In genomic region chr18:67957684-67958083, GRCh38 we compare ENCODE assay signal across 29 cellular contexts.
"Had no signal": no experiment of that assay in that cellular context is flagged by ENCODE, and none has a peak within 500 bp of the region (broad histone marks: within the 10 kb centered on the region; RNA-seq: fewer than 3 reads in every experiment).

No MANE protein-coding gene starts in this region.

- H3K27me3 ChIP-seq: colonic mucosa, esophagus squamous epithelium, ovary, sigmoid colon, testis, tibial artery had no signal

- H3K9me3 ChIP-seq: colonic mucosa, esophagus squamous epithelium, lower lobe of right lung, mucosa of descending colon, ovary, psoas muscle, sigmoid colon, testis, tibial artery had no signal

- H3K27ac Mint-ChIP-seq: dendritic cell treated with granulocyte-macrophage colony-stimulating factor and Interleukin-4, amounts not matched to agents 40 ng/mL and 50 ng/mL, for 4 days; memory B cell; mesothelial cell of epicardium; natural killer cell treated with Interleukin-12 subunit alpha and Interleukin-12 subunit beta and Interleukin-15 and Interleukin-18, amount 100 ng/mL, for 72 hours; stimulated activated memory B cell treated with anti-CD40 and anti-IgM and Interleukin-4, amounts not matched to agents 10 μg/mL and 1 μg/mL and 100 μg/mL, for 72 hours; type B pancreatic cell had no signal

- H3K36me3 ChIP-seq: colonic mucosa, esophagus squamous epithelium, lower lobe of right lung, ovary, sigmoid colon, tibial artery had no signal

- DNase-seq: colonic mucosa; effector CD8-positive, alpha-beta T cell; erythroblast; esophagus squamous epithelium; foreskin melanocyte; hypothalamus; left ventricle myocardium superior; lower lobe of right lung; mucosa of descending colon; naive B cell; nucleus accumbens; ovary; posterior cingulate gyrus; psoas muscle; right cardiac atrium; sigmoid colon; stimulated activated CD4-positive, alpha-beta T cell treated with anti-CD3 and anti-CD28 coated beads, Interleukin-2, amount 100 ng/mL, for 24 hours; stimulated activated CD4-positive, alpha-beta T cell treated with anti-CD3 and anti-CD28 coated beads, Interleukin-4, amount 100 ng/mL, for 24 hours; stimulated activated naive CD8-positive, alpha-beta T cell treated with anti-CD3 and anti-CD28 coated beads, Interleukin-15, Interleukin-2, amounts not matched to agents 100 U/mL and 50 U/mL, for 24 hours; substantia nigra; testis; tibial artery had no signal

- ATAC-seq: left ventricle myocardium superior; lower lobe of right lung; mucosa of descending colon; natural killer cell treated with Interleukin-12 subunit alpha and Interleukin-12 subunit beta and Interleukin-15 and Interleukin-18, amount 100 ng/mL, for 72 hours; psoas muscle; right cardiac atrium; stimulated activated memory B cell treated with anti-CD40 and anti-IgM and Interleukin-4, amounts not matched to agents 10 μg/mL and 1 μg/mL and 100 μg/mL, for 72 hours; stimulated activated naive CD8-positive, alpha-beta T cell treated with anti-CD3 and anti-CD28 coated beads, Interleukin-15, Interleukin-2, amounts not matched to agents 100 U/mL and 50 U/mL, for 24 hours had no signal

- H3K36me3 Mint-ChIP-seq: memory B cell; mesothelial cell of epicardium; naive B cell; natural killer cell treated with Interleukin-12 subunit alpha and Interleukin-12 subunit beta and Interleukin-15 and Interleukin-18, amount 100 ng/mL, for 72 hours; stimulated activated memory B cell treated with anti-CD40 and anti-IgM and Interleukin-4, amounts not matched to agents 10 μg/mL and 1 μg/mL and 100 μg/mL, for 72 hours; type B pancreatic cell had no signal

- H3K27me3 Mint-ChIP-seq: dendritic cell treated with granulocyte-macrophage colony-stimulating factor and Interleukin-4, amounts not matched to agents 40 ng/mL and 50 ng/mL, for 4 days; memory B cell; natural killer cell treated with Interleukin-12 subunit alpha and Interleukin-12 subunit beta and Interleukin-15 and Interleukin-18, amount 100 ng/mL, for 72 hours; stimulated activated memory B cell treated with anti-CD40 and anti-IgM and Interleukin-4, amounts not matched to agents 10 μg/mL and 1 μg/mL and 100 μg/mL, for 72 hours had no signal

- H3K4me3 ChIP-seq: colonic mucosa, esophagus squamous epithelium, lower lobe of right lung, mucosa of descending colon, ovary, psoas muscle, sigmoid colon, testis, tibial artery had no signal

- H3K4me1 Mint-ChIP-seq: memory B cell; mesothelial cell of epicardium; naive B cell; stimulated activated memory B cell treated with anti-CD40 and anti-IgM and Interleukin-4, amounts not matched to agents 10 μg/mL and 1 μg/mL and 100 μg/mL, for 72 hours had no signal

- H3K4me1 ChIP-seq: colonic mucosa, esophagus squamous epithelium, lower lobe of right lung, psoas muscle, sigmoid colon, testis, tibial artery had no signal

- H3K4me3 Mint-ChIP-seq: dendritic cell treated with granulocyte-macrophage colony-stimulating factor and Interleukin-4, amounts not matched to agents 40 ng/mL and 50 ng/mL, for 4 days; memory B cell; mesothelial cell of epicardium; naive B cell; natural killer cell treated with Interleukin-12 subunit alpha and Interleukin-12 subunit beta and Interleukin-15 and Interleukin-18, amount 100 ng/mL, for 72 hours; neural crest cell; stimulated activated memory B cell treated with anti-CD40 and anti-IgM and Interleukin-4, amounts not matched to agents 10 μg/mL and 1 μg/mL and 100 μg/mL, for 72 hours; type B pancreatic cell had no signal

- H3K27ac ChIP-seq: colonic mucosa, esophagus squamous epithelium, lower lobe of right lung, ovary, psoas muscle, sigmoid colon, testis, tibial artery had no signal

- H3K9me3 Mint-ChIP-seq: dendritic cell treated with granulocyte-macrophage colony-stimulating factor and Interleukin-4, amounts not matched to agents 40 ng/mL and 50 ng/mL, for 4 days; mesothelial cell of epicardium; naive B cell; neural crest cell; stimulated activated memory B cell treated with anti-CD40 and anti-IgM and Interleukin-4, amounts not matched to agents 10 μg/mL and 1 μg/mL and 100 μg/mL, for 72 hours; type B pancreatic cell had no signal
